In genomic region chr14:22383515-22384166, GRCh38 we compare ENCODE assay signal across 1 cellular context.
TF ChIP-seq lines count a peak whose summit lies in the region.

No MANE protein-coding gene starts in this region.

TF ChIP-seq in HepG2, 621 proteins besides CTCF, POLR2A, EP300 and RAD21 (continued from another document):
- TF ChIP-seq, protein P1, sequence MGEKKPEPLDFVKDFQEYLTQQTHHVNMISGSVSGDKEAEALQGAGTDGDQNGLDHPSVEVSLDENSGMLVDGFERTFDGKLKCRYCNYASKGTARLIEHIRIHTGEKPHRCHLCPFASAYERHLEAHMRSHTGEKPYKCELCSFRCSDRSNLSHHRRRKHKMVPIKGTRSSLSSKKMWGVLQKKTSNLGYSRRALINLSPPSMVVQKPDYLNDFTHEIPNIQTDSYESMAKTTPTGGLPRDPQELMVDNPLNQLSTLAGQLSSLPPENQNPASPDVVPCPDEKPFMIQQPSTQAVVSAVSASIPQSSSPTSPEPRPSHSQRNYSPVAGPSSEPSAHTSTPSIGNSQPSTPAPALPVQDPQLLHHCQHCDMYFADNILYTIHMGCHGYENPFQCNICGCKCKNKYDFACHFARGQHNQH (CRISPR knock-in tag; IDR thresholded peaks at IDR 0.05), result no peak
- TF ChIP-seq ZKSCAN5 (CRISPR knock-in tag; IDR thresholded peaks at IDR 0.05) (no peak), FOXP1 (IDR thresholded peaks at IDR 0.05) (no peak), FOXP1 (CRISPR knock-in tag; IDR thresholded peaks at IDR 0.05) (no peak), RARA (CRISPR knock-in tag; IDR thresholded peaks at IDR 0.05) (no peak), SMAD3 (CRISPR knock-in tag; IDR thresholded peaks at IDR 0.05) (no peak), NFATC3 (CRISPR knock-in tag; IDR thresholded peaks at IDR 0.05) (no peak)
